Comparison of ENCODE assay signal across 20 cellular contexts in genomic region chr7:131100357-131101054, GRCh38.
DNase-seq lines count a peak whose midpoint lies in the region; ATAC-seq and TF ChIP-seq lines count a peak whose summit lies in the region.
"Had no signal": no experiment of that assay in that cellular context is flagged by ENCODE, and none has a peak within 500 bp of the region (broad histone marks: within the 10 kb centered on the region; RNA-seq: fewer than 3 reads in every experiment).

No MANE protein-coding gene starts in this region.

- peak; percentile 67 to 81 (median 75) for DNase-seq in CD4-positive, alpha-beta memory T cell
- no peak for DNase-seq in GM23338 (ENCODE audit: low spot score)
- DNase-seq in activated naive CD8-positive, alpha-beta T cell treated with anti-CD3 and anti-CD28 coated beads for 36 hours: no peak
- DNase-seq in natural killer cell treated with Interleukin-12 subunit alpha and Interleukin-12 subunit beta and Interleukin-15 and Interleukin-18, amount 100 ng/mL, for 72 hours (ENCODE audit: low spot score): no peak
- DNase-seq in progenitor cell of endocrine pancreas (ENCODE audit: low spot score, unreplicated experiment): no peak
- DNase-seq in cerebellum (ENCODE audit: low spot score): no peak
- no peak for DNase-seq in nephron progenitor cell
- DNase-seq: amygdala; cerebellar nuclear complex; DMS153; endodermal cell; KG1; NCI-H1048; NCI-H524; SHP77 treated with DMSO at 0.1 percent for 48 hours; stimulated activated CD4-positive, alpha-beta T cell treated with anti-CD3 and anti-CD28 coated beads, Interleukin-4, amount 100 ng/mL, for 24 hours; stimulated activated CD8-positive, alpha-beta memory T cell treated with anti-CD3 and anti-CD28 coated beads, Interleukin-4, amount 100 ng/mL, for 48 hours; tibial artery had no signal

- H3K9me3 ChIP-seq in CD4-positive, alpha-beta memory T cell (ENCODE audit: control insufficient read depth in 1 of 2, low read length in 2 of 2): no peaks in the 10 kb centered on the region
- H3K9me3 ChIP-seq: tibial artery had no signal

- POLR2A ChIA-PET in CD4-positive, alpha-beta memory T cell (lab: Charles Lee; ENCODE audit: partially characterized antibody): interaction anchor here (3.2 kb wide), 1 partner anchor 10 kb away, joined by 12 read pairs; no protein-coding TSS in a partner anchor

- no peak overlapping the region for H3K4me2 ChIP-seq in GM23338

- peaks cover 0 to 10% (median 0%) of the 10 kb centered on the region in 8 donors for H3K9me3 Mint-ChIP-seq in CD4-positive, alpha-beta memory T cell
- H3K9me3 Mint-ChIP-seq in GM23338 (no peaks in the 10 kb centered on the region), progenitor cell of endocrine pancreas (ENCODE audit: low read depth) (no peaks in the 10 kb centered on the region), nephron progenitor cell (no peaks in the 10 kb centered on the region)
- H3K9me3 Mint-ChIP-seq in activated naive CD8-positive, alpha-beta T cell treated with anti-CD3 and anti-CD28 coated beads for 36 hours: peaks cover 1% of the 10 kb centered on the region
- H3K9me3 Mint-ChIP-seq in natural killer cell treated with Interleukin-12 subunit alpha and Interleukin-12 subunit beta and Interleukin-15 and Interleukin-18, amount 100 ng/mL, for 72 hours: no peaks in the 10 kb centered on the region
- H3K9me3 Mint-ChIP-seq: endodermal cell had no signal

- TF ChIP-seq CTCF in GM23338 (conservative IDR thresholded peaks at IDR 0.05; ENCODE audit: low read depth in 2 of 2) (no peak), progenitor cell of endocrine pancreas (IDR thresholded peaks at IDR 0.05; ENCODE audit: unreplicated experiment) (no peak), nephron progenitor cell (IDR thresholded peaks at IDR 0.05) (no peak)

- peaks cover 19% of the 10 kb centered on the region for H4K20me1 ChIP-seq in GM23338 (replicated peaks; ENCODE audit: insufficient read depth)

- peak overlapping the region; percentile 59 to 85 (median 73) for H3K4me3 Mint-ChIP-seq in CD4-positive, alpha-beta memory T cell
- no peak overlapping the region for H3K4me3 Mint-ChIP-seq in GM23338
- peak overlapping the region; percentile 36 for H3K4me3 Mint-ChIP-seq in activated naive CD8-positive, alpha-beta T cell treated with anti-CD3 and anti-CD28 coated beads for 36 hours
- H3K4me3 Mint-ChIP-seq in natural killer cell treated with Interleukin-12 subunit alpha and Interleukin-12 subunit beta and Interleukin-15 and Interleukin-18, amount 100 ng/mL, for 72 hours: peak overlapping the region; percentile 83
- H3K4me3 Mint-ChIP-seq in progenitor cell of endocrine pancreas (ENCODE audit: low read depth): no peak overlapping the region
- H3K4me3 Mint-ChIP-seq in nephron progenitor cell: no peak overlapping the region
- H3K4me3 Mint-ChIP-seq: endodermal cell had no signal

- peaks cover 78 to 100% (median 90%) of the 10 kb centered on the region in 4 donors for H3K4me1 Mint-ChIP-seq in CD4-positive, alpha-beta memory T cell
- H3K4me1 Mint-ChIP-seq in GM23338 (peaks cover 57% of the 10 kb centered on the region), progenitor cell of endocrine pancreas (ENCODE audit: low read depth) (peaks cover 2% of the 10 kb centered on the region), nephron progenitor cell (peaks cover 6% of the 10 kb centered on the region)
- H3K4me1 Mint-ChIP-seq in activated naive CD8-positive, alpha-beta T cell treated with anti-CD3 and anti-CD28 coated beads for 36 hours: peaks cover 88% of the 10 kb centered on the region
- peaks cover 66 to 89% of the 10 kb centered on the region in 2 donors for H3K4me1 Mint-ChIP-seq in natural killer cell treated with Interleukin-12 subunit alpha and Interleukin-12 subunit beta and Interleukin-15 and Interleukin-18, amount 100 ng/mL, for 72 hours (ENCODE audit: low read depth in 2 of 2)

- peaks cover 5% of the 10 kb centered on the region for H3K36me3 ChIP-seq in CD4-positive, alpha-beta memory T cell (ENCODE audit: insufficient read depth, low read length)
- H3K36me3 ChIP-seq in GM23338 (ENCODE audit: insufficient read depth): no peaks in the 10 kb centered on the region

- H3F3A ChIP-seq in GM23338 (replicated peaks; ENCODE audit: low read depth): no peaks in the 10 kb centered on the region

- peaks cover 45 to 84% of the 10 kb centered on the region in 2 donors for H3K36me3 Mint-ChIP-seq in CD4-positive, alpha-beta memory T cell
- H3K36me3 Mint-ChIP-seq in GM23338 (ENCODE audit: low read depth): peaks cover 26% of the 10 kb centered on the region
- H3K36me3 Mint-ChIP-seq in activated naive CD8-positive, alpha-beta T cell treated with anti-CD3 and anti-CD28 coated beads for 36 hours: peaks cover 46% of the 10 kb centered on the region
- H3K36me3 Mint-ChIP-seq in natural killer cell treated with Interleukin-12 subunit alpha and Interleukin-12 subunit beta and Interleukin-15 and Interleukin-18, amount 100 ng/mL, for 72 hours: no peaks in the 10 kb centered on the region
- H3K36me3 Mint-ChIP-seq in progenitor cell of endocrine pancreas (ENCODE audit: insufficient read depth): no peaks in the 10 kb centered on the region
- no peaks in the 10 kb centered on the region for H3K36me3 Mint-ChIP-seq in nephron progenitor cell (ENCODE audit: low read depth)

- CTCF ChIA-PET in CD4-positive, alpha-beta memory T cell (lab: Charles Lee; ENCODE audit: partially characterized antibody): no interaction called here

- H3K27me3 Mint-ChIP-seq in CD4-positive, alpha-beta memory T cell: no peaks in the 10 kb centered on the region
- peaks cover 1% of the 10 kb centered on the region for H3K27me3 Mint-ChIP-seq in GM23338 (ENCODE audit: insufficient read depth, low read depth, poor library complexity)
- H3K27me3 Mint-ChIP-seq in activated naive CD8-positive, alpha-beta T cell treated with anti-CD3 and anti-CD28 coated beads for 36 hours: no peaks in the 10 kb centered on the region
- no peaks in the 10 kb centered on the region for H3K27me3 Mint-ChIP-seq in natural killer cell treated with Interleukin-12 subunit alpha and Interleukin-12 subunit beta and Interleukin-15 and Interleukin-18, amount 100 ng/mL, for 72 hours
- peaks cover 34% of the 10 kb centered on the region for H3K27me3 Mint-ChIP-seq in progenitor cell of endocrine pancreas
- peaks cover 42% of the 10 kb centered on the region for H3K27me3 Mint-ChIP-seq in nephron progenitor cell (ENCODE audit: low read depth, poor library complexity)

- H3K4me3 ChIP-seq in CD4-positive, alpha-beta memory T cell (ENCODE audit: low read length in 2 of 2): peak overlapping the region in 1 of 2 donors; percentile 12
- no peak overlapping the region for H3K4me3 ChIP-seq in GM23338
- H3K4me3 ChIP-seq: tibial artery had no signal

- H3K27ac Mint-ChIP-seq in CD4-positive, alpha-beta memory T cell: peak overlapping the region; percentile 86 to 94 (median 93)
- H3K27ac Mint-ChIP-seq in GM23338 (peak overlapping the region; percentile 46; the same call in 1 of the 2 replicates), progenitor cell of endocrine pancreas (no peak overlapping the region), nephron progenitor cell (no peak overlapping the region)
- H3K27ac Mint-ChIP-seq in activated naive CD8-positive, alpha-beta T cell treated with anti-CD3 and anti-CD28 coated beads for 36 hours: peak overlapping the region; percentile 81
- peak overlapping the region; percentile 76 to 82 for H3K27ac Mint-ChIP-seq in natural killer cell treated with Interleukin-12 subunit alpha and Interleukin-12 subunit beta and Interleukin-15 and Interleukin-18, amount 100 ng/mL, for 72 hours
- H3K27ac Mint-ChIP-seq: endodermal cell had no signal

- H3K4me1 ChIP-seq in CD4-positive, alpha-beta memory T cell (ENCODE audit: insufficient read depth, low read length): peaks cover 100% of the 10 kb centered on the region
- H3K4me1 ChIP-seq in GM23338 (ENCODE audit: insufficient read depth): peaks cover 29% of the 10 kb centered on the region

- no peaks in the 10 kb centered on the region for H3K9me2 ChIP-seq in GM23338 (ENCODE audit: insufficient read depth)

- no peak for ATAC-seq in GM23338
- ATAC-seq in natural killer cell treated with Interleukin-12 subunit alpha and Interleukin-12 subunit beta and Interleukin-15 and Interleukin-18, amount 100 ng/mL, for 72 hours: peak in 1 of 2 donors; percentile 51
- ATAC-seq: left lobe of liver had no signal

- peaks cover 86% of the 10 kb centered on the region for H3K79me2 ChIP-seq in GM23338 (replicated peaks; ENCODE audit: insufficient read depth)

- H2AFZ ChIP-seq in GM23338: no peak overlapping the region
- H2AFZ ChIP-seq: parathyroid adenoma had no signal

- intact Hi-C loops in CD4-positive, alpha-beta memory T cell (cut with micrococcal nuclease): loop anchor here (10.0 kb wide), 1 partner anchor 46 kb away; no protein-coding TSS in a partner anchor

- H3K27ac ChIP-seq in CD4-positive, alpha-beta memory T cell (ENCODE audit: low read depth, low read length): peak overlapping the region; percentile 47
- H3K27ac ChIP-seq in GM23338 (ENCODE audit: low read depth): no peak overlapping the region
- H3K27ac ChIP-seq: parathyroid adenoma, tibial artery had no signal

- H3K27me3 ChIP-seq in CD4-positive, alpha-beta memory T cell (ENCODE audit: insufficient read depth, low read length): no peaks in the 10 kb centered on the region
- H3K27me3 ChIP-seq in GM23338 (ENCODE audit: insufficient read depth): peaks cover 3% of the 10 kb centered on the region; the same call in 1 of the 2 replicates
- H3K27me3 ChIP-seq: tibial artery had no signal

TF ChIP-seq in GM23338, 12 proteins besides CTCF, POLR2A, EP300 and RAD21 (continues in another document):
- TF ChIP-seq ZNF114 (CRISPR knock-in tag; IDR thresholded peaks at IDR 0.05): no peak
- no peak for TF ChIP-seq EZH2 (IDR thresholded peaks at IDR 0.05; ENCODE audit: low read depth, unreplicated experiment)
- TF ChIP-seq, protein P1, sequence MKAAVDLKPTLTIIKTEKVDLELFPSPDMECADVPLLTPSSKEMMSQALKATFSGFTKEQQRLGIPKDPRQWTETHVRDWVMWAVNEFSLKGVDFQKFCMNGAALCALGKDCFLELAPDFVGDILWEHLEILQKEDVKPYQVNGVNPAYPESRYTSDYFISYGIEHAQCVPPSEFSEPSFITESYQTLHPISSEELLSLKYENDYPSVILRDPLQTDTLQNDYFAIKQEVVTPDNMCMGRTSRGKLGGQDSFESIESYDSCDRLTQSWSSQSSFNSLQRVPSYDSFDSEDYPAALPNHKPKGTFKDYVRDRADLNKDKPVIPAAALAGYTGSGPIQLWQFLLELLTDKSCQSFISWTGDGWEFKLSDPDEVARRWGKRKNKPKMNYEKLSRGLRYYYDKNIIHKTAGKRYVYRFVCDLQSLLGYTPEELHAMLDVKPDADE (IDR thresholded peaks at IDR 0.05): no peak
- no peak for TF ChIP-seq ZNF331 (CRISPR knock-in tag; IDR thresholded peaks at IDR 0.05; ENCODE audit: low read depth)
- TF ChIP-seq STAT1 (IDR thresholded peaks at IDR 0.05; ENCODE audit: unreplicated experiment): no peak
- TF ChIP-seq JUNB (IDR thresholded peaks at IDR 0.05; ENCODE audit: unreplicated experiment): no peak
- no peak for TF ChIP-seq EZH2phosphoT487 (IDR thresholded peaks at IDR 0.05; ENCODE audit: unreplicated experiment)
- TF ChIP-seq NANOG (IDR thresholded peaks at IDR 0.05; ENCODE audit: borderline replicate concordance): no peak
- no peak for TF ChIP-seq CREB1 (CRISPR knock-in tag; IDR thresholded peaks at IDR 0.05; ENCODE audit: low read depth)

Comparison
In these comparisons a context has a peak if more than half of its experiments do, and no peak if none do; other contexts are left out.
1. DNase-seq: peak in CD4-positive, alpha-beta memory T cell (5 of 5); none in GM23338 (single experiment), activated naive CD8-positive, alpha-beta T cell treated with anti-CD3 and anti-CD28 coated beads for 36 hours (single experiment), natural killer cell treated with Interleukin-12 subunit alpha and Interleukin-12 subunit beta and Interleukin-15 and Interleukin-18, amount 100 ng/mL, for 72 hours (single experiment), progenitor cell of endocrine pancreas (single experiment), cerebellum (single experiment) and nephron progenitor cell (single experiment).
2. H3K27ac Mint-ChIP-seq: peak in CD4-positive, alpha-beta memory T cell (7 of 7), GM23338 (single experiment), activated naive CD8-positive, alpha-beta T cell treated with anti-CD3 and anti-CD28 coated beads for 36 hours (single experiment) and natural killer cell treated with Interleukin-12 subunit alpha and Interleukin-12 subunit beta and Interleukin-15 and Interleukin-18, amount 100 ng/mL, for 72 hours (2 of 2); none in progenitor cell of endocrine pancreas (single experiment) and nephron progenitor cell (single experiment).
3. H3K4me3 Mint-ChIP-seq: peak in CD4-positive, alpha-beta memory T cell (8 of 8), activated naive CD8-positive, alpha-beta T cell treated with anti-CD3 and anti-CD28 coated beads for 36 hours (single experiment) and natural killer cell treated with Interleukin-12 subunit alpha and Interleukin-12 subunit beta and Interleukin-15 and Interleukin-18, amount 100 ng/mL, for 72 hours (single experiment); none in GM23338 (single experiment), progenitor cell of endocrine pancreas (single experiment) and nephron progenitor cell (single experiment).